In the genomic region with DNA sequence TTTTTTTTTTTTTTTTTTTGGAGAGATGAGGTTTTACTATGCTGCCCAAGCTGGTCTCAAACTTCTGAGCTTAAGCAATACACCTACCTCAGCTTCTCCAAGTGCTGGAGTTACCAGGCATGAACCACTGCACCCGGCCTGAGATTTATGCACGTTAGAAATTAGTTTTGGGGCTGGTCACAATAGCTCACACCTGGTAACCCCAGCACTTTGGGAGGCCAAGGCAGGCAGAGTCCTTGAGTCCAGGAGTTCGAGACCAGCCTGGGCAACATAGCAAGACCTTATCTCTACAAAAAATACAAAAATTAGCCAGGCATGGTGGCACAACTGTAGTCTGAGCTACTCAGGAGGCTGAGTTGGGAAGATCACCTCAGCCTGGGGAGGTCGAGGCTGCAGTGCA, we compare ENCODE assay signal across 34 cellular contexts.
"Had no signal": no experiment of that assay in that cellular context is flagged by ENCODE, and none has a peak within 500 bp of the region (broad histone marks: within the 10 kb centered on the region; RNA-seq: fewer than 3 reads in every experiment).

No MANE protein-coding gene starts in this region.

- H3K27ac ChIP-seq: KMS-11 had no signal

- H3K36me3 ChIP-seq: MG63 had no signal

- DNase-seq: Karpas-422, Kasumi-1, MG63, MM.1S, MV-4-11, NCI-H1048, NCI-H1092, NCI-H1092 treated with DMSO at 0.1 percent for 48 hours, NCI-H1105, NCI-H1105 treated with DMSO at 0.1 percent for 48 hours, NCI-H1417, NCI-H1417 treated with DMSO at 0.1 percent for 48 hours, NCI-H1436 treated with DMSO at 0.1 percent for 48 hours, NCI-H146, NCI-H1694, NCI-H1694 treated with DMSO at 0.1 percent for 48 hours, NCI-H187, NCI-H187 treated with DMSO at 0.1 percent for 48 hours, NCI-H1930, NCI-H2029, NCI-H2029 treated with DMSO at 0.1 percent for 48 hours, NCI-H2081, NCI-H2081 treated with DMSO at 0.1 percent for 48 hours, NCI-H2107, NCI-H2171, NCI-H2171 treated with DMSO at 0.1 percent for 48 hours, NCI-H2227 treated with DMSO at 0.1 percent for 48 hours, NCI-H226, NCI-H345, NCI-H446, NCI-H446 treated with DMSO at 0.1 percent for 48 hours, NCI-H510A, NCI-H510A treated with DMSO at 0.1 percent for 48 hours had no signal

- H3K4me2 ChIP-seq: KMS-11 had no signal

- H3K4me3 ChIP-seq: MG63 had no signal

- H3K9me3 ChIP-seq: MG63 had no signal

- H3K9ac ChIP-seq: KMS-11 had no signal
